ENCODE assay signal across 11 cellular contexts in the genomic region with DNA sequence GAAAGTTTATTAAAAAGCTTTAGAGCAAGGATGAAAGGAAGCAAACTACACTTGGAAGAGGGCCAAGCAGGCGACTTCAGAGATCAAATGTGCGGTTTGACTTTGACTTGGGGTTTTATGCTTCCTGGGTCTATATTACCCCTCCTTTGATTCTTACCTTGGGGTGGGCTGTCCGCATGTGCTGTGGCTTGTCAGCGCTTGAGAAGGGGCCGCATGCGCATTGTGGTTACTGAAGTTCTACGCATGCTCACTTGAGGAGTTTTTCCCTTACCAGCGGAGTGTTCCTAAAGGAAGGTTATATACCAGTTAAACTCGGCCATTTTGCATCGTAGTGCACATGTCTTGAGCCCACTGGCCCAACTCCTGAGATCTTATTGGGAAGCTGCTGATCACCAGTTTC. TPM values are rescaled to one million over a fixed set of nuclear protein-coding genes. Genes with fewer than 3 reads are reported as not detected.
A peak's percentile ranks its signal among the peaks of the same experiment; 100 is the strongest.
DNase-seq lines count a peak whose midpoint lies in the region; ATAC-seq, FAIRE-seq and TF ChIP-seq lines count a peak whose summit lies in the region.
"Had no signal": no experiment of that assay in that cellular context is flagged by ENCODE, and none has a peak within 500 bp of the region (broad histone marks: within the 10 kb centered on the region; RNA-seq: fewer than 3 reads in every experiment).

No MANE protein-coding gene starts in this region.

- H3K9ac ChIP-seq in HepG2 (ENCODE audit: insufficient read depth, low read depth, low read length) (no peak overlapping the region), Karpas-422 (ENCODE audit: low read length) (no peak overlapping the region)

- no CpG with 5 or more reads among the region's 10 CpGs for WGBS in HepG2 (ENCODE audit: low lambda C conversion rate)

- POLR2A ChIA-PET in HepG2 (lab: Yijun Ruan, JAX), result no interaction called here

- no peak for ATAC-seq in HepG2

- H3K27ac ChIP-seq in HepG2 (ENCODE audit: extremely low read length, insufficient read depth, low read length), result no peak overlapping the region
- no peak overlapping the region for H3K27ac ChIP-seq in Karpas-422 (ENCODE audit: low read length)
- H3K27ac ChIP-seq: ascending aorta, upper lobe of left lung had no signal

- H3K4me3 ChIP-seq in HepG2 (replicated peaks in 1 of 3; ENCODE audit: insufficient read depth in 1 of 3, low read depth in 2 of 3, low read length in 3 of 3), result no peak overlapping the region; a peak in 1 of 6 replicates
- no peak overlapping the region for H3K4me3 ChIP-seq in Karpas-422 (ENCODE audit: low read length)
- H3K4me3 ChIP-seq: ascending aorta, upper lobe of left lung had no signal

- no peaks in the 10 kb centered on the region for H3K79me2 ChIP-seq in HepG2 (ENCODE audit: insufficient read depth, low read length)
- no peaks in the 10 kb centered on the region for H3K79me2 ChIP-seq in Karpas-422 (ENCODE audit: low read length)

- H3K36me3 ChIP-seq in HepG2 (replicated peaks in 1 of 2; ENCODE audit: control insufficient read depth in 1 of 2, insufficient read depth in 2 of 2, low read length in 2 of 2), result no peaks in the 10 kb centered on the region
- H3K36me3 ChIP-seq in Karpas-422 (ENCODE audit: insufficient read depth, low read length), result no peaks in the 10 kb centered on the region
- H3K36me3 ChIP-seq: ascending aorta, upper lobe of left lung had no signal

- H3K9me3 ChIP-seq in HepG2 (ENCODE audit: low read length), result no peaks in the 10 kb centered on the region
- no peaks in the 10 kb centered on the region for H3K9me3 ChIP-seq in Karpas-422 (ENCODE audit: low read length)
- H3K9me3 ChIP-seq: ascending aorta, upper lobe of left lung had no signal

- no peak for TF ChIP-seq RAD21 in HepG2 (CRISPR knock-in tag; IDR thresholded peaks at IDR 0.05)

- no peak for TF ChIP-seq POLR2A in HepG2 (IDR thresholded peaks at IDR 0.05; ENCODE audit: insufficient read depth in 1 of 2, low read depth in 2 of 2, low read length in 2 of 2)

- no peaks in the 10 kb centered on the region for H4K20me1 ChIP-seq in HepG2 (ENCODE audit: insufficient read depth, low read length)
- H4K20me1 ChIP-seq in Karpas-422 (ENCODE audit: insufficient read depth, low read depth, low read length), result no peaks in the 10 kb centered on the region

- intact Hi-C loops in HepG2 (cut with micrococcal nuclease; ENCODE audit: unreplicated experiment), result no loop called here

- H2AFZ ChIP-seq in HepG2 (ENCODE audit: low read length) (no peak overlapping the region), Karpas-422 (ENCODE audit: low read length) (no peak overlapping the region)

- H3K27me3 ChIP-seq in HepG2 (ENCODE audit: control insufficient read depth in 1 of 2, insufficient read depth in 2 of 2, low read length in 2 of 2) (no peaks in the 10 kb centered on the region), Karpas-422 (ENCODE audit: low read length) (no peaks in the 10 kb centered on the region)
- H3K27me3 ChIP-seq: ascending aorta, upper lobe of left lung had no signal

- in situ Hi-C loops in HepG2 (cut with HindIII; ENCODE audit: extremely low pct_ligation_motif_present, low pct_unique_long_range_greater_than_20kb), result no loop called here

- no peaks in the 10 kb centered on the region for H3K9me2 ChIP-seq in Karpas-422 (replicated peaks; ENCODE audit: insufficient read depth, low read length)

- peaks cover 6% of the 10 kb centered on the region; the same call in 1 of the 2 replicates for H3K4me1 ChIP-seq in HepG2 (ENCODE audit: insufficient read depth, low read length)
- 0 out of 2 replicates have a peak, but pooled peaks cover 3% of the 10 kb centered on the region for H3K4me1 ChIP-seq in Karpas-422 (ENCODE audit: low read length)
- H3K4me1 ChIP-seq: ascending aorta, upper lobe of left lung had no signal

- FAIRE-seq in HepG2 (lab: Jason Lieb, UNC), result no peak

- TF ChIP-seq EP300 in HepG2 (IDR thresholded peaks at IDR 0.05; ENCODE audit: low read depth in 2 of 2, low read length in 2 of 2) (no peak), HepG2 (CRISPR knock-in tag; IDR thresholded peaks at IDR 0.05; ENCODE audit: borderline replicate concordance) (no peak)

- CTCF ChIA-PET in HepG2 (lab: Yijun Ruan, JAX; ENCODE audit: low intra/inter-chr PET ratio, low total read pairs), result no interaction called here

- BruUV-seq in HepG2 (replicated peaks; lab: Mats Ljungman, UMichigan), result no TSS peak

- no peak for TF ChIP-seq CTCF in HepG2 (CRISPR knock-in tag; IDR thresholded peaks at IDR 0.05)

- DNase-seq in SW480 (ENCODE audit: low spot score) (peak; percentile 78), HepG2 (ENCODE audit: low spot score) (peak; percentile 19), NCI-H524 (lab: John Stamatoyannopoulos, UW) (no peak), Karpas-422 (no peak), EL (no peak), NCI-H345 (lab: John Stamatoyannopoulos, UW) (no peak)
- peak; percentile 59 to 68 for DNase-seq in activated T-cell treated with anti-CD3 and anti-CD28 coated beads, Interleukin-2, amount 50 U/mL, for 48 hours
- DNase-seq in stimulated activated naive CD4-positive, alpha-beta T cell (lab: John Stamatoyannopoulos, UW), result peak; percentile 51 to 86 (median 74)

- peak overlapping the region; percentile 42 for H3K4me2 ChIP-seq in HepG2 (ENCODE audit: low read depth, low read length)
- no peak overlapping the region for H3K4me2 ChIP-seq in Karpas-422 (ENCODE audit: low read depth, low read length, poor library complexity, severe bottlenecking)

TF ChIP-seq in HepG2, 621 proteins besides CTCF, POLR2A, EP300 and RAD21:
- TF ChIP-seq, protein P1, sequence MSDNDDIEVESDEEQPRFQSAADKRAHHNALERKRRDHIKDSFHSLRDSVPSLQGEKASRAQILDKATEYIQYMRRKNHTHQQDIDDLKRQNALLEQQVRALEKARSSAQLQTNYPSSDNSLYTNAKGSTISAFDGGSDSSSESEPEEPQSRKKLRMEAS (IDR thresholded peaks at IDR 0.05), result peak; percentile 29; the same call in 1 of the 2 replicates
- 0 out of 2 replicates have a peak, but pooled peaks have one; percentile 25 for TF ChIP-seq POGZ (CRISPR knock-in tag; IDR thresholded peaks at IDR 0.05)
- TF ChIP-seq HNRNPH1 (optimal IDR thresholded peaks at IDR 0.05; ENCODE audit: low read depth, low read length), result no peak
- TF ChIP-seq YY1 (IDR thresholded peaks at IDR 0.05; ENCODE audit: insufficient read depth, insufficient replicate concordance, low read depth, low read length), result peak; percentile 13

RNA-seq across cellular contexts. Expression of gene ZNF157, which starts 9.9 kb away (rescaled TPM):
- not detected in 2 replicates for total RNA-seq in HepG2 (2016; rRNA removed; fragmentation: Illumina TruSeq; extraction: Trizol)
- not detected in 2 replicates for total RNA-seq in HepG2 (2016; cell fraction: cytosol; rRNA removed; fragmentation: Illumina TruSeq; extraction: Trizol; ENCODE audit: low read depth)
- not detected in 2 replicates for total RNA-seq in HepG2 (2016; cell fraction: insoluble cytoplasmic fraction; rRNA removed; fragmentation: Illumina TruSeq; extraction: Trizol)
- total RNA-seq in HepG2 (2016; cell fraction: membrane; rRNA removed; fragmentation: Illumina TruSeq; extraction: Trizol), result not detected in 2 replicates
- not detected in 2 replicates for total RNA-seq in HepG2 (2016; cell fraction: nucleus; rRNA removed; fragmentation: Illumina TruSeq; extraction: Trizol)
- not detected in 2 replicates for polyA plus RNA-seq in HepG2 (2011; rRNA removed)
- not detected in 2 replicates for polyA plus RNA-seq in HepG2 (2011; cell fraction: cytosol; rRNA removed)
- polyA plus RNA-seq in HepG2 (2011; cell fraction: nucleus; rRNA removed), result not detected in 2 replicates
- polyA plus RNA-seq in HepG2 (2012), result not detected in 2 replicates
- polyA plus RNA-seq in HepG2 (2016; cell fraction: cytosol; fragmentation: Illumina TruSeq; extraction: Trizol; ENCODE audit: low read depth), result not detected in 2 replicates
- not detected in 2 replicates for polyA plus RNA-seq in HepG2 (2016; cell fraction: insoluble cytoplasmic fraction; fragmentation: Illumina TruSeq; extraction: Trizol; ENCODE audit: low read depth)
- not detected in 2 replicates for polyA plus RNA-seq in HepG2 (2016; cell fraction: membrane; fragmentation: Illumina TruSeq; extraction: Trizol; ENCODE audit: low read depth)
- polyA plus RNA-seq in HepG2 (2016; cell fraction: nucleus; fragmentation: Illumina TruSeq; extraction: Trizol; ENCODE audit: insufficient read depth, low read depth), result not detected in 2 replicates
- not detected in 2 replicates for polyA minus RNA-seq in HepG2 (2011; rRNA and poly(A)+ RNA removed; ENCODE audit: low replicate concordance)
- polyA minus RNA-seq in HepG2 (2011; cell fraction: cytosol; rRNA and poly(A)+ RNA removed), result not detected in 2 replicates
- not detected in 2 replicates for polyA minus RNA-seq in HepG2 (2011; cell fraction: nucleus; rRNA and poly(A)+ RNA removed)
- 0.52 and 0.90 TPM in 2 replicates for total RNA-seq in Karpas-422 (2014; rRNA removed; shearing (Covaris generic); ENCODE audit: low replicate concordance)
- total RNA-seq: ascending aorta had no signal
- polyA plus RNA-seq: liver had no signal

Comparison
In these comparisons a context has a peak if more than half of its experiments do, and no peak if none do; other contexts are left out.
1. DNase-seq: peak in SW480 (single experiment), activated T-cell treated with anti-CD3 and anti-CD28 coated beads, Interleukin-2, amount 50 U/mL, for 48 hours (2 of 2), HepG2 (single experiment) and stimulated activated naive CD4-positive, alpha-beta T cell (6 of 6); none in NCI-H524 (0 of 2), Karpas-422 (single experiment), EL (single experiment) and NCI-H345 (single experiment).